ENCODE assay signal across 12 cellular contexts in the genomic region with DNA sequence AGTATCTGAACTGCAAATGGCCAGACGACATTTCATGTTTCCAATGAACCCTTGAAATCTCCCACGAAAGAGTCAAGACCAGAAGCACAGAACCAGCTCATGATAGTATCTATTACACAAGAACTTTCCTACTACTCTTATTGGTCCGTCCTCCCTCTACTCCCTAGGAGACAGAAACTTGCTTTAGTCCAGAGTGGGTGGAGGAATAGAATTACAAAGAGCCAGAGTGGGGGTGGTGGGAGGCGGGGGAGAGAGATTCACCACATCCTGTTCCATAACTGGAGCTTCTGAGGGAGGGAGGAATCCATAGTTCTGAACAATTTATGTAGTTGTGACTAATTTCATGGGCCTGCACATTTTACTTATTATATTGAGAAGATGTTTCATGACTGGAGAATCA. TPM values are rescaled to one million over a fixed set of nuclear protein-coding genes. Genes with fewer than 3 reads are reported as not detected.
DNase-seq lines count a peak whose midpoint lies in the region; ATAC-seq and TF ChIP-seq lines count a peak whose summit lies in the region.
"Had no signal": no experiment of that assay in that cellular context is flagged by ENCODE, and none has a peak within 500 bp of the region (broad histone marks: within the 10 kb centered on the region; RNA-seq: fewer than 3 reads in every experiment).

No MANE protein-coding gene starts in this region.

- H3K4me1 Mint-ChIP-seq in activated T-helper 17 cell treated with anti-CD3 and anti-CD28 coated beads, Interleukin-2, amount 50 U/mL, for 72 hours: peaks cover 10% of the 10 kb centered on the region

- peak overlapping the region; percentile 4 for H3K4me3 Mint-ChIP-seq in activated T-helper 17 cell treated with anti-CD3 and anti-CD28 coated beads, Interleukin-2, amount 50 U/mL, for 72 hours
- H3K4me3 Mint-ChIP-seq: dendritic cell treated with granulocyte-macrophage colony-stimulating factor and Interleukin-4, amounts not matched to agents 40 ng/mL and 50 ng/mL, for 4 days had no signal

- no peaks in the 10 kb centered on the region for H3K36me3 Mint-ChIP-seq in activated T-helper 17 cell treated with anti-CD3 and anti-CD28 coated beads, Interleukin-2, amount 50 U/mL, for 72 hours (ENCODE audit: low read depth)

- no peaks in the 10 kb centered on the region for H3K36me3 ChIP-seq in WERI-Rb-1

- H3K9me3 Mint-ChIP-seq in activated T-helper 17 cell treated with anti-CD3 and anti-CD28 coated beads, Interleukin-2, amount 50 U/mL, for 72 hours: peaks cover 3% of the 10 kb centered on the region

- peak; percentile 95 for ATAC-seq in activated T-helper 17 cell treated with anti-CD3 and anti-CD28 coated beads, Interleukin-2, amount 50 U/mL, for 72 hours (replicated peaks)
- ATAC-seq in GM19397 (IDR thresholded peaks at IDR 0.05; ENCODE audit: unreplicated experiment): no peak

- no peak overlapping the region for H3K4me3 ChIP-seq in WERI-Rb-1 (ENCODE audit: low read depth, low read length)

- H3K27me3 Mint-ChIP-seq in activated T-helper 17 cell treated with anti-CD3 and anti-CD28 coated beads, Interleukin-2, amount 50 U/mL, for 72 hours: peaks cover 23% of the 10 kb centered on the region

- H3K27me3 ChIP-seq in WERI-Rb-1 (ENCODE audit: insufficient read depth, low read depth, severe bottlenecking): no peaks in the 10 kb centered on the region

- no peak for TF ChIP-seq CTCF in WERI-Rb-1 (IDR thresholded peaks at IDR 0.05; ENCODE audit: low read depth, low read length)

- peak overlapping the region; percentile 30 for H3K27ac Mint-ChIP-seq in activated T-helper 17 cell treated with anti-CD3 and anti-CD28 coated beads, Interleukin-2, amount 50 U/mL, for 72 hours
- H3K27ac Mint-ChIP-seq: dendritic cell treated with granulocyte-macrophage colony-stimulating factor and Interleukin-4, amounts not matched to agents 40 ng/mL and 50 ng/mL, for 4 days had no signal

- no peak overlapping the region for H3K27ac ChIP-seq in WERI-Rb-1

- peak; percentile 82 for DNase-seq in AG08395 (ENCODE audit: low spot score)
- peak; percentile 82 for DNase-seq in HPDE6-E6E7 (ENCODE audit: extremely low spot score)
- DNase-seq in myocyte (ENCODE audit: low read depth): peak; percentile 80
- DNase-seq in WERI-Rb-1: no peak
- DNase-seq in COR-L47 (lab: John Stamatoyannopoulos, UW): no peak
- no peak for DNase-seq in SHP77 (lab: John Stamatoyannopoulos, UW)
- DNase-seq: GOT3, NCI-H1417 treated with DMSO at 0.1 percent for 48 hours had no signal

- H3K9me3 ChIP-seq in WERI-Rb-1 (ENCODE audit: severe bottlenecking): peaks cover 3% of the 10 kb centered on the region

RNA-seq across cellular contexts. Expression of gene WFDC10A, which starts 18.5 kb away (rescaled TPM):
- total RNA-seq in activated T-helper 17 cell treated with anti-CD3 and anti-CD28 coated beads, Interleukin-2, amount 50 U/mL, for 72 hours: not detected
- total RNA-seq in myocyte: not detected in 2 replicates
- polyA plus RNA-seq in myocyte (2012): not detected
- total RNA-seq: mononuclear cell had no signal

RNA-seq across cellular contexts. Expression of gene WFDC9, which starts 20.0 kb away (rescaled TPM):
- not detected for total RNA-seq in activated T-helper 17 cell treated with anti-CD3 and anti-CD28 coated beads, Interleukin-2, amount 50 U/mL, for 72 hours
- total RNA-seq in myocyte: not detected in 2 replicates
- polyA plus RNA-seq in myocyte (2012): not detected
- total RNA-seq: mononuclear cell had no signal

RNA-seq across cellular contexts. Expression of gene WFDC8, which starts 32.0 kb away (rescaled TPM):
- total RNA-seq in activated T-helper 17 cell treated with anti-CD3 and anti-CD28 coated beads, Interleukin-2, amount 50 U/mL, for 72 hours: not detected
- not detected in 2 replicates for total RNA-seq in myocyte
- not detected for polyA plus RNA-seq in myocyte (2012)
- total RNA-seq: mononuclear cell had no signal

RNA-seq across cellular contexts. Expression of gene WFDC11, which starts 59.0 kb away (rescaled TPM):
- not detected for total RNA-seq in activated T-helper 17 cell treated with anti-CD3 and anti-CD28 coated beads, Interleukin-2, amount 50 U/mL, for 72 hours
- total RNA-seq in myocyte: not detected in 2 replicates
- not detected for polyA plus RNA-seq in myocyte (2012)
- total RNA-seq: mononuclear cell had no signal

Comparison
In these comparisons a context has a peak if more than half of its experiments do, and no peak if none do; other contexts are left out.
1. DNase-seq: peak in AG08395 (single experiment), HPDE6-E6E7 (single experiment) and myocyte (single experiment); none in WERI-Rb-1 (single experiment), COR-L47 (single experiment) and SHP77 (0 of 2).